In genomic region chr11:102683277-102683676, GRCh38 we compare ENCODE assay signal across 1 cellular context.
TF ChIP-seq lines count a peak whose summit lies in the region.

No MANE protein-coding gene starts in this region.

TF ChIP-seq in HCT116, 20 proteins besides CTCF, POLR2A, EP300 and RAD21 (continued from another document):
- TF ChIP-seq ZBTB33 (IDR thresholded peaks at IDR 0.05; ENCODE audit: extremely low read depth, insufficient replicate concordance, low read length): no peak
- TF ChIP-seq YY1 (IDR thresholded peaks at IDR 0.05; ENCODE audit: extremely low read depth, insufficient replicate concordance, low read depth, low read length): no peak
- TF ChIP-seq POLR2AphosphoS5 (IDR thresholded peaks at IDR 0.05; ENCODE audit: low read depth, low read length): no peak
- TF ChIP-seq CEBPB (IDR thresholded peaks at IDR 0.05; ENCODE audit: low read depth): no peak
- TF ChIP-seq ZFX (IDR thresholded peaks at IDR 0.05): no peak
- TF ChIP-seq EGR1 (IDR thresholded peaks at IDR 0.05; ENCODE audit: low read depth): no peak
- no peak for TF ChIP-seq ZNF274 (IDR thresholded peaks at IDR 0.05; ENCODE audit: low read depth, low read length)
- TF ChIP-seq REST (IDR thresholded peaks at IDR 0.05; ENCODE audit: low read depth): no peak
- no peak for TF ChIP-seq EZH2phosphoT487 (IDR thresholded peaks at IDR 0.05; ENCODE audit: borderline replicate concordance)
- TF ChIP-seq EZH2 (IDR thresholded peaks at IDR 0.05): no peak
- TF ChIP-seq ATF3 (IDR thresholded peaks at IDR 0.05): no peak
- TF ChIP-seq CBX3 (IDR thresholded peaks at IDR 0.05; ENCODE audit: low read depth): no peak
- no peak for TF ChIP-seq ELF1 (IDR thresholded peaks at IDR 0.05; ENCODE audit: borderline replicate concordance, low read depth)
- no peak for TF ChIP-seq MAX (IDR thresholded peaks at IDR 0.05)
- no peak for TF ChIP-seq SRF (IDR thresholded peaks at IDR 0.05; ENCODE audit: low read depth)
- TF ChIP-seq FOSL1 (IDR thresholded peaks at IDR 0.05; ENCODE audit: low read depth): no peak
